Comparison of ENCODE assay signal across 16 cellular contexts in the genomic region with DNA sequence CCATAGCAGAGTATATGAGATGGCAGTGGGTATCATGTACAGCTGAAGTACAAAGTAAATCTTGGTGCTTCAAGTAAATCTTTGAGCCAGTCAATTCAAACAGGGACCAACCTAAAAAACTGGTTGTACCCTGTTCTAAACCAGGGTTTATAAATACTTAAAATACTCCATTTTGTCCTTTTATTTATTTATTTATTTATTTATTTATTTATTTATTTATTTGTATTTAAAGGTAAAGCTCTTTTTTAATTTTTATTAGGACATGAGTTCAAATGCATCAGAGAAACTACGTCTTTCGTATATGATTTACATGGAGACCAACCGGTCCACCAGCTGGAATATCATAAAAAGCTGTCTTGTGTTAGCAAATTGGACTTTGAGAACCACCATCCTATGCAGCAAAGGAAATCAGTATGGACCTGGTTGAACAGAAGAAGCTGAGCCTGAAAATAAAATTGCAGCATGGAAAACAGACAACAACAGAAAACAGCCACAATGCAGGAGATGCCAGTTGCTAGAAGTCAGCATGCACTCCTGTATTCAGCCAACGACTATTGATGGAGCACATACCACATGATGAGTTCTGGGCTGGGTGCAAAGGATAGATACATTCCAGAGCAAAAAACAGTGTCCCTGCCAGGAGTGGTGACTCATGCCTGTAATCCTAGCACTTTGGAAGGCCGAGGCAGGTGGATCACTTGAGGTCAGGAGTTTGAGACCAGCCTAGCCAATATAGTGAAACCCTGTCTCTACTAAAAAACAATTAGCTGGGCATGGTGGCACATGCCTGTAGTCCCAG.
DNase-seq lines count a peak whose midpoint lies in the region; ATAC-seq lines count a peak whose summit lies in the region.
"Had no signal": no experiment of that assay in that cellular context is flagged by ENCODE, and none has a peak within 500 bp of the region (broad histone marks: within the 10 kb centered on the region; RNA-seq: fewer than 3 reads in every experiment).

No MANE protein-coding gene starts in this region.

- H3K9me3 Mint-ChIP-seq in activated T-helper 2 cell treated with anti-CD3 and anti-CD28 coated beads, Interferon-gamma antibody, Interleukin-2, Interleukin-4, amounts not matched to agents 10 μg/mL and 5 μg/mL and 100 μg/mL, durations not matched to agents 14 hours and 24 hours and 36 hours = no peaks in the 10 kb centered on the region
- H3K9me3 Mint-ChIP-seq in activated CD8-positive, alpha-beta memory T cell treated with anti-CD3 and anti-CD28 coated beads, Interleukin-2, amount 10 ng/mL, durations not matched to agents 7 days and 5 days (ENCODE audit: low read depth) = no peaks in the 10 kb centered on the region
- H3K9me3 Mint-ChIP-seq: stimulated activated naive CD8-positive, alpha-beta T cell treated with anti-CD3 and anti-CD28 coated beads, Interleukin-15, Interleukin-2, amounts not matched to agents 100 ng/mL and 50 ng/mL, for 24 hours had no signal

- peaks cover 17% of the 10 kb centered on the region for H3K27me3 Mint-ChIP-seq in activated T-helper 2 cell treated with anti-CD3 and anti-CD28 coated beads, Interferon-gamma antibody, Interleukin-2, Interleukin-4, amounts not matched to agents 10 μg/mL and 5 μg/mL and 100 μg/mL, durations not matched to agents 14 hours and 24 hours and 36 hours (ENCODE audit: low read depth)
- no peaks in the 10 kb centered on the region for H3K27me3 Mint-ChIP-seq in activated CD8-positive, alpha-beta memory T cell treated with anti-CD3 and anti-CD28 coated beads, Interleukin-2, amount 10 ng/mL, durations not matched to agents 7 days and 5 days
- H3K27me3 Mint-ChIP-seq: stimulated activated naive CD8-positive, alpha-beta T cell treated with anti-CD3 and anti-CD28 coated beads, Interleukin-15, Interleukin-2, amounts not matched to agents 100 ng/mL and 50 ng/mL, for 24 hours had no signal

- no peak overlapping the region for H3K4me3 Mint-ChIP-seq in activated T-helper 2 cell treated with anti-CD3 and anti-CD28 coated beads, Interferon-gamma antibody, Interleukin-2, Interleukin-4, amounts not matched to agents 10 μg/mL and 5 μg/mL and 100 μg/mL, durations not matched to agents 14 hours and 24 hours and 36 hours (ENCODE audit: low read depth)
- no peak overlapping the region for H3K4me3 Mint-ChIP-seq in activated CD8-positive, alpha-beta memory T cell treated with anti-CD3 and anti-CD28 coated beads, Interleukin-2, amount 10 ng/mL, durations not matched to agents 7 days and 5 days
- H3K4me3 Mint-ChIP-seq: stimulated activated naive CD8-positive, alpha-beta T cell treated with anti-CD3 and anti-CD28 coated beads, Interleukin-15, Interleukin-2, amounts not matched to agents 100 ng/mL and 50 ng/mL, for 24 hours had no signal

- no peak for ATAC-seq in activated CD8-positive, alpha-beta memory T cell treated with anti-CD3 and anti-CD28 coated beads, Interleukin-2, amount 10 ng/mL, durations not matched to agents 7 days and 5 days

- no peak overlapping the region for H3K27ac Mint-ChIP-seq in activated T-helper 2 cell treated with anti-CD3 and anti-CD28 coated beads, Interferon-gamma antibody, Interleukin-2, Interleukin-4, amounts not matched to agents 10 μg/mL and 5 μg/mL and 100 μg/mL, durations not matched to agents 14 hours and 24 hours and 36 hours
- no peak overlapping the region for H3K27ac Mint-ChIP-seq in activated CD8-positive, alpha-beta memory T cell treated with anti-CD3 and anti-CD28 coated beads, Interleukin-2, amount 10 ng/mL, durations not matched to agents 7 days and 5 days
- H3K27ac Mint-ChIP-seq: progenitor cell of endocrine pancreas; stimulated activated naive CD8-positive, alpha-beta T cell treated with anti-CD3 and anti-CD28 coated beads, Interleukin-15, Interleukin-2, amounts not matched to agents 100 ng/mL and 50 ng/mL, for 24 hours had no signal

- intact Hi-C loops in activated T-helper 2 cell treated with anti-CD3 and anti-CD28 coated beads, Interferon-gamma antibody, Interleukin-2, Interleukin-4, amounts not matched to agents 10 μg/mL and 5 μg/mL and 100 μg/mL, durations not matched to agents 14 hours and 24 hours and 36 hours (cut with micrococcal nuclease) = no loop called here

- peak; percentile 84 for DNase-seq in AG08395 (ENCODE audit: low spot score)
- DNase-seq in HT1080 (ENCODE audit: low read depth) = peak; percentile 91
- peak; percentile 51 for DNase-seq in dermis blood vessel endothelial cell
- peak; percentile 41 for DNase-seq in iris pigment epithelial cell (ENCODE audit: low read depth)
- no peak for DNase-seq in activated T-helper 2 cell treated with anti-CD3 and anti-CD28 coated beads, Interferon-gamma antibody, Interleukin-2, Interleukin-4, amounts not matched to agents 10 μg/mL and 5 μg/mL and 100 μg/mL, durations not matched to agents 14 hours and 24 hours and 36 hours (ENCODE audit: low spot score)
- no peak for DNase-seq in activated CD8-positive, alpha-beta memory T cell treated with anti-CD3 and anti-CD28 coated beads, Interleukin-2, amount 10 ng/mL, durations not matched to agents 7 days and 5 days
- no peak for DNase-seq in COR-L47 (lab: John Stamatoyannopoulos, UW)
- DNase-seq in KG1 (lab: John Stamatoyannopoulos, UW) = no peak
- DNase-seq: activated CD4-positive, CD25-positive, alpha-beta regulatory T cell treated with anti-CD3 and anti-CD28 coated beads, Interleukin-2, amount 50 U/mL, for 72 hours; activated T-cell treated with anti-CD3 and anti-CD28 coated beads, Interleukin-2, amount 50 U/mL, for 1 hour; effector CD4-positive, alpha-beta T cell; midbrain; NCI-H187; stimulated activated CD4-positive, alpha-beta T cell treated with anti-CD3 and anti-CD28 coated beads, Interleukin-4, amount 100 ng/mL, for 1 hour had no signal

- peaks cover 12% of the 10 kb centered on the region for H3K4me1 Mint-ChIP-seq in activated T-helper 2 cell treated with anti-CD3 and anti-CD28 coated beads, Interferon-gamma antibody, Interleukin-2, Interleukin-4, amounts not matched to agents 10 μg/mL and 5 μg/mL and 100 μg/mL, durations not matched to agents 14 hours and 24 hours and 36 hours (ENCODE audit: low read depth)
- peaks cover 14% of the 10 kb centered on the region for H3K4me1 Mint-ChIP-seq in activated CD8-positive, alpha-beta memory T cell treated with anti-CD3 and anti-CD28 coated beads, Interleukin-2, amount 10 ng/mL, durations not matched to agents 7 days and 5 days

- no peaks in the 10 kb centered on the region for H3K36me3 Mint-ChIP-seq in activated T-helper 2 cell treated with anti-CD3 and anti-CD28 coated beads, Interferon-gamma antibody, Interleukin-2, Interleukin-4, amounts not matched to agents 10 μg/mL and 5 μg/mL and 100 μg/mL, durations not matched to agents 14 hours and 24 hours and 36 hours (ENCODE audit: low read depth)
- no peaks in the 10 kb centered on the region for H3K36me3 Mint-ChIP-seq in activated CD8-positive, alpha-beta memory T cell treated with anti-CD3 and anti-CD28 coated beads, Interleukin-2, amount 10 ng/mL, durations not matched to agents 7 days and 5 days

- CTCF ChIA-PET in activated CD8-positive, alpha-beta memory T cell treated with anti-CD3 and anti-CD28 coated beads, Interleukin-2, amount 10 ng/mL, durations not matched to agents 7 days and 5 days (lab: Charles Lee) = interaction anchor here (1.2 to 1.9 kb wide), 2 partner anchors 42 to 63 kb away, joined by 3 to 4 read pairs; no protein-coding TSS in a partner anchor

Comparison
In these comparisons a context has a peak if more than half of its experiments do, and no peak if none do; other contexts are left out.
1. DNase-seq: peak in AG08395 (single experiment), HT1080 (single experiment), dermis blood vessel endothelial cell (single experiment) and iris pigment epithelial cell (single experiment); none in activated T-helper 2 cell treated with anti-CD3 and anti-CD28 coated beads, Interferon-gamma antibody, Interleukin-2, Interleukin-4, amounts not matched to agents 10 μg/mL and 5 μg/mL and 100 μg/mL, durations not matched to agents 14 hours and 24 hours and 36 hours (single experiment), activated CD8-positive, alpha-beta memory T cell treated with anti-CD3 and anti-CD28 coated beads, Interleukin-2, amount 10 ng/mL, durations not matched to agents 7 days and 5 days (single experiment), COR-L47 (single experiment) and KG1 (single experiment).